ENCODE assay signal across 14 cellular contexts in the genomic region with DNA sequence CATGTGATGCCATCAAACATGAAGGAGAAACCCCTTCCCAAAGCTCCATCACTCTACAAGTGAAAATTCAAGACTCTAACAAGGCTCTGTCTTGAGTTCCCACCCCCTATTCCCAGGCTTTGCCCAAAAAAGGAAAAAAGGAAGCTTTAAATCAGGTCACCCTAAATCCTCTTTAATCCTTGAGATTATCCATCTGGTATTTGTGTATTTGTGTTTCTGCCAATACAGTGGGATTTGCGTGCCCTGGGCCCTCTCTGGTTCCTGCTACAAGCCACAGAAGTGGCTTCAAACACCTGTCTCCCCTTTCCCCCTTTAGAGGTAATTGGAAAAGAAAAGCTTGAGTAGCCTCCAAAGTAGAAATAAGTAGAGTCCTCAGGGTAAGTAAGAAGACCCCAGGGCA.
"Had no signal": no experiment of that assay in that cellular context is flagged by ENCODE, and none has a peak within 500 bp of the region (broad histone marks: within the 10 kb centered on the region; RNA-seq: fewer than 3 reads in every experiment).

No MANE protein-coding gene starts in this region.

- H2AFZ ChIP-seq: parathyroid adenoma had no signal

- H3K4me3 Mint-ChIP-seq: activated T-helper 17 cell treated with anti-CD3 and anti-CD28 coated beads, Interleukin-2, amount 50 U/mL, for 72 hours; T-helper 2 cell treated with Interferon-gamma antibody and Interleukin-4, amounts not matched to agents 5 μg/mL and 100 μg/mL, for 36 hours had no signal

- DNase-seq: activated CD4-positive, alpha-beta T cell treated with anti-CD3 and anti-CD28 coated beads, Interleukin-2, amount 50 U/mL, for 48 hours; activated CD4-positive, CD25-positive, alpha-beta regulatory T cell treated with anti-CD3 and anti-CD28 coated beads, Interleukin-2, amount 50 U/mL, for 72 hours; activated naive CD4-positive, alpha-beta T cell treated with Interleukin-2 at 50 U/mL for 16 hours; left colon; midbrain; stimulated activated CD4-positive, alpha-beta T cell treated with anti-CD3 and anti-CD28 coated beads, Interleukin-15, amount 100 ng/mL, for 24 hours; stimulated activated CD4-positive, alpha-beta T cell treated with anti-CD3 and anti-CD28 coated beads, Interleukin-4, amount 100 ng/mL, for 24 hours; stimulated activated naive CD4-positive, alpha-beta T cell treated with Interleukin-2 at 50 U/mL for 16 hours had no signal

- H3K36me3 ChIP-seq: ascending aorta, lower lobe of right lung had no signal

- H3K27ac Mint-ChIP-seq: activated T-helper 17 cell treated with anti-CD3 and anti-CD28 coated beads, Interleukin-2, amount 50 U/mL, for 72 hours; T-helper 2 cell treated with Interferon-gamma antibody and Interleukin-4, amounts not matched to agents 5 μg/mL and 100 μg/mL, for 36 hours had no signal

- H3K9ac ChIP-seq: parathyroid adenoma had no signal

- ATAC-seq: left colon had no signal

- H3K79me2 ChIP-seq: parathyroid adenoma had no signal

- H3K27me3 ChIP-seq: ascending aorta had no signal

- H3K9me3 ChIP-seq: ascending aorta, lower lobe of right lung had no signal

- H3K4me3 ChIP-seq: ascending aorta, lower lobe of right lung, skin epidermis had no signal

- H3K9me3 Mint-ChIP-seq: T-helper 2 cell treated with Interferon-gamma antibody and Interleukin-4, amounts not matched to agents 5 μg/mL and 100 μg/mL, for 36 hours had no signal

- H3K27ac ChIP-seq: ascending aorta, parathyroid adenoma, skin epidermis had no signal

- H3K4me1 ChIP-seq: ascending aorta, parathyroid adenoma had no signal
